Comparison of ENCODE assay signal across 9 cellular contexts in the genomic region with DNA sequence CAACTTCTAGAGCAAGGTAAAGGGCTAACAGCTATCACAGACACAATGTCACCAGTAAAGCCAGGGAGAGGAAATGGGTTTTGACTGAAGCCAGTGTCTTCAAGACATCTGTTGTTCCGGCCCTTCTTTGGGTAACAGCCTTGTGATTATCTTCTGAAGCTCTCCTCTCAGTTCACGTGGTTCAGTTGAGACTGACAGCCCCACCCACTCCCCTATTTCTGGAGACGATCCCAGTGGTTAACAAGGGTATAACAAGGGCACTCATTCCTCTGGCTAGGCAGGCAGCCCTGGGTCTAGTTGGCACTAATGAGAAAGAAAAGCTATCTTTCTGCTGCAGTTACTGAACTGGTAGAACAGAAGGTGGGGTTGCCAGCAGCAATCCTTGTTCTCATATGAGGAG. TPM values are rescaled to one million over a fixed set of nuclear protein-coding genes. Genes with fewer than 3 reads are reported as not detected.
DNase-seq lines count a peak whose midpoint lies in the region; ATAC-seq and TF ChIP-seq lines count a peak whose summit lies in the region.
"Had no signal": no experiment of that assay in that cellular context is flagged by ENCODE, and none has a peak within 500 bp of the region (broad histone marks: within the 10 kb centered on the region; RNA-seq: fewer than 3 reads in every experiment).

No MANE protein-coding gene starts in this region.

- no peaks in the 10 kb centered on the region for H3K27me3 ChIP-seq in CD8-positive, alpha-beta memory T cell (ENCODE audit: insufficient read depth, low read length, poor library complexity, severe bottlenecking)
- no peaks in the 10 kb centered on the region for H3K27me3 ChIP-seq in RWPE2 (ENCODE audit: insufficient read depth, poor library complexity, severe bottlenecking)
- H3K27me3 ChIP-seq: SJSA1 had no signal

- ATAC-seq in GM19372 (IDR thresholded peaks at IDR 0.05; ENCODE audit: low read depth, unreplicated experiment) (peak; percentile 73), HG03378 (IDR thresholded peaks at IDR 0.05; ENCODE audit: unreplicated experiment) (peak; percentile 65), RWPE2 (ENCODE audit: low read depth) (peak; percentile 77; the same call in 2 of the 3 replicates)

- H3K4me3 ChIP-seq in CD8-positive, alpha-beta memory T cell (ENCODE audit: low read length), result no peak overlapping the region
- H3K4me3 ChIP-seq in RWPE2 (ENCODE audit: severe bottlenecking) (no peak overlapping the region), retinal pigment epithelial cell (ENCODE audit: low read length) (no peak overlapping the region)
- H3K4me3 ChIP-seq: SJSA1 had no signal

- CTCF ChIA-PET in CD8-positive, alpha-beta memory T cell (lab: Charles Lee), result interaction anchor here (0.6 to 3.9 kb wide), 12 partner anchors 11 to 64 kb away, joined by 3 to 33 read pairs (median 3); no protein-coding TSS in a partner anchor

- H3K27me3 Mint-ChIP-seq in CD8-positive, alpha-beta memory T cell, result no peaks in the 10 kb centered on the region

- peak overlapping the region; percentile 7 to 80 (median 74) for H3K4me3 Mint-ChIP-seq in CD8-positive, alpha-beta memory T cell

- H3K27ac ChIP-seq in CD8-positive, alpha-beta memory T cell (ENCODE audit: low read depth, low read length), result no peak overlapping the region
- no peak overlapping the region for H3K27ac ChIP-seq in RWPE2 (ENCODE audit: poor library complexity, severe bottlenecking)
- H3K27ac ChIP-seq: SJSA1 had no signal

- intact Hi-C loops in head of caudate nucleus (cut with DNase I), result no loop called here

- H3K27ac Mint-ChIP-seq in CD8-positive, alpha-beta memory T cell, result peak overlapping the region; percentile 51 to 99 (median 84)

- no peaks in the 10 kb centered on the region for H3K9me3 ChIP-seq in CD8-positive, alpha-beta memory T cell (ENCODE audit: low read length)
- no peaks in the 10 kb centered on the region for H3K9me3 ChIP-seq in RWPE2 (ENCODE audit: severe bottlenecking)
- H3K9me3 ChIP-seq: SJSA1 had no signal

- peaks cover 63 to 85% (median 73%) of the 10 kb centered on the region in 3 donors for H3K4me1 Mint-ChIP-seq in CD8-positive, alpha-beta memory T cell

- no peaks in the 10 kb centered on the region for H3K9me3 Mint-ChIP-seq in CD8-positive, alpha-beta memory T cell

- TF ChIP-seq CTCF in RWPE2 (IDR thresholded peaks at IDR 0.05; ENCODE audit: poor library complexity, severe bottlenecking) (no peak), retinal pigment epithelial cell (conservative IDR thresholded peaks at IDR 0.05; ENCODE audit: low read depth, low read length) (peak; percentile 45)

- peaks cover 61% of the 10 kb centered on the region for H3K4me1 ChIP-seq in CD8-positive, alpha-beta memory T cell (ENCODE audit: insufficient read depth, low read length)
- H3K4me1 ChIP-seq in RWPE2 (ENCODE audit: insufficient read depth, poor library complexity, severe bottlenecking), result no peaks in the 10 kb centered on the region
- H3K4me1 ChIP-seq: SJSA1 had no signal

- H3K36me3 ChIP-seq in CD8-positive, alpha-beta memory T cell (ENCODE audit: insufficient read depth, low read length), result no peaks in the 10 kb centered on the region
- H3K36me3 ChIP-seq in RWPE2 (ENCODE audit: low read depth), result no peaks in the 10 kb centered on the region
- H3K36me3 ChIP-seq: SJSA1 had no signal

- POLR2A ChIA-PET in CD8-positive, alpha-beta memory T cell (lab: Charles Lee), result interaction anchor here (0.9 to 1.2 kb wide), 2 partner anchors 15 to 17 kb away, joined by 12 to 14 read pairs; no protein-coding TSS in a partner anchor

- peaks cover 0 to 4% (median 3%) of the 10 kb centered on the region in 3 donors for H3K36me3 Mint-ChIP-seq in CD8-positive, alpha-beta memory T cell

- DNase-seq in CD8-positive, alpha-beta memory T cell, result peak; percentile 46 to 85 (median 75)
- DNase-seq in RWPE2 (ENCODE audit: low spot score) (no peak), head of caudate nucleus (peak; percentile 29 to 88 (median 67)), retinal pigment epithelial cell (ENCODE audit: low read depth) (no peak), NCI-H1930 (lab: John Stamatoyannopoulos, UW) (no peak)
- DNase-seq in activated naive CD4-positive, alpha-beta T cell (lab: John Stamatoyannopoulos, UW), result peak in 3 of 4 experiments; percentile 4 to 43 (median 21)

RNA-seq across cellular contexts. Expression of a gene that starts 6.9 kb away (rescaled TPM):
- 10 to 100 TPM; 62.1 to 64.7 TPM for total RNA-seq in CD8-positive, alpha-beta memory T cell
- polyA plus RNA-seq in CD8-positive, alpha-beta memory T cell, result 49.7 TPM

RNA-seq across cellular contexts. Expression of a gene that starts 53.5 kb away (rescaled TPM):
- 1 to 10 TPM; 8.9 to 9.7 TPM for total RNA-seq in CD8-positive, alpha-beta memory T cell
- polyA plus RNA-seq in CD8-positive, alpha-beta memory T cell, result 5.5 TPM

Comparison
In these comparisons a context has a peak if more than half of its experiments do, and no peak if none do; other contexts are left out.
1. DNase-seq: peak in CD8-positive, alpha-beta memory T cell (5 of 5), activated naive CD4-positive, alpha-beta T cell (3 of 4) and head of caudate nucleus (42 of 42); none in RWPE2 (single experiment), retinal pigment epithelial cell (single experiment) and NCI-H1930 (0 of 2).
2. Peak in every context shown above with its lines, with median percentiles within 50 percentile points of each other: ATAC-seq.